Comparison of ENCODE assay signal across 1 cellular context in genomic region chr4:69058410-69059059, GRCh38.
TF ChIP-seq lines count a peak whose summit lies in the region.

No MANE protein-coding gene starts in this region.

TF ChIP-seq in H1, 55 proteins besides CTCF, POLR2A, EP300 and RAD21:
- TF ChIP-seq BACH1 (IDR thresholded peaks at IDR 0.05; ENCODE audit: low read length): no peak
- TF ChIP-seq ASH2L (IDR thresholded peaks at IDR 0.05; ENCODE audit: low read length): no peak
- TF ChIP-seq TAF1 (IDR thresholded peaks at IDR 0.05; ENCODE audit: low read depth, low read length): no peak
- no peak for TF ChIP-seq EZH2 (IDR thresholded peaks at IDR 0.05; ENCODE audit: low read depth, low read length, severe bottlenecking)
- TF ChIP-seq SIX5 (IDR thresholded peaks at IDR 0.05; ENCODE audit: low read depth, low read length): no peak
- TF ChIP-seq ATF2 (IDR thresholded peaks at IDR 0.05; ENCODE audit: low read length): no peak
- no peak for TF ChIP-seq NRF1 (IDR thresholded peaks at IDR 0.05; ENCODE audit: low read depth, low read length)
- no peak for TF ChIP-seq NANOG (IDR thresholded peaks at IDR 0.05; ENCODE audit: insufficient read depth, low read depth, low read length, poor library complexity, severe bottlenecking)
- no peak for TF ChIP-seq FOSL1 (IDR thresholded peaks at IDR 0.05; ENCODE audit: insufficient read depth, low read depth, low read length)
- no peak for TF ChIP-seq SIN3A (conservative IDR thresholded peaks at IDR 0.05 in 1 of 2, IDR thresholded peaks at IDR 0.05 in 1 of 2; ENCODE audit: low read depth in 1 of 2, low read length in 2 of 2)
- no peak for TF ChIP-seq HDAC6 (IDR thresholded peaks at IDR 0.05; ENCODE audit: low read depth, low read length)
- TF ChIP-seq GABPA (IDR thresholded peaks at IDR 0.05; ENCODE audit: borderline replicate concordance, insufficient read depth, low read length): no peak
- no peak for TF ChIP-seq MAFK (IDR thresholded peaks at IDR 0.05; ENCODE audit: low read depth, low read length)
